1 cellular context compared by ENCODE assay signal in the genomic region with DNA sequence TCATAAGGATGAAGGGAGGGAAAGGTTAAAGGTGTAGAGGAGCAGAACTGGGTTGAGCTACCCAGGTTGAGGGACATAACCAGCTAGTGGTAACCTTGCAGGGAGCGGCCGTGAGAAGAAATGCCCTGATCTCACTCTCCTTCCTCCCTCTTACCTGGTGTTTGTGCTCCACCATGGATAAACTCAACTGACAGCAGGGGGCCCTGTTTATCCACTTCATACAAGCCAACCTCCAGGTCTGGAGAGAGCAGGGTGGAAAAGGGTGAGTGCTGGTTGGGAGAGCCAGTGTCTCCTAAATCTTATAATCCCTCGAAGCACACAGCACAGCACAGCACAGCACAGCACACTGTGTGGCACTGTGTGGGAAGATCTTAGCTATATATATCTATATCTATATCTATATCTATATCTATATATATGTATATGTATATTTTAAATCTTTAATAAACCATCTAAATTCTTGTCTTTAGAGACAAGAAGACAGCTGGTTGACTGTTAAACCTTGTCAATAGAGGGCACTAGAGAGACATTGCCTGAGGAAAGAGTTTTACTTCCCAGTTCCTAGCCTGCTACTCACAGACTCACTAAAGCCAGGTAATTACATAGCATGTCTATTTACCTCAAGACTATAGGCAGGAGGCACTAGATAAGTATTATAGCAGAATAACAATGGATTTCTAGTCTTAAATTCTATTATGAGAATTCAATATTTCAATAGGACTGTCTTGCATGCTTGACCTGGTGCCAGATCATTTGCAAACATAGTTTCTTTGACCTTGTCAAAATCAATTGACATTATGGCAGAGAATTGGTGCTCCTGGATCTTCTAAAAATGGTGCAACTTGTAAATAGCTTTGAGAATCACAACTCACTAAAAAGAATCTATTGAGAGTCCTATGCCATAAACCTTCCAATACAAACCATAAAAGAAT.
TF ChIP-seq lines count a peak whose summit lies in the region.

No MANE protein-coding gene starts in this region.

TF ChIP-seq in SK-N-SH treated with all-trans-retinoic acid at 6 μM for 48 hours, 23 proteins besides CTCF, POLR2A, EP300 and RAD21 (continued from another document):
- TF ChIP-seq, protein P1, sequence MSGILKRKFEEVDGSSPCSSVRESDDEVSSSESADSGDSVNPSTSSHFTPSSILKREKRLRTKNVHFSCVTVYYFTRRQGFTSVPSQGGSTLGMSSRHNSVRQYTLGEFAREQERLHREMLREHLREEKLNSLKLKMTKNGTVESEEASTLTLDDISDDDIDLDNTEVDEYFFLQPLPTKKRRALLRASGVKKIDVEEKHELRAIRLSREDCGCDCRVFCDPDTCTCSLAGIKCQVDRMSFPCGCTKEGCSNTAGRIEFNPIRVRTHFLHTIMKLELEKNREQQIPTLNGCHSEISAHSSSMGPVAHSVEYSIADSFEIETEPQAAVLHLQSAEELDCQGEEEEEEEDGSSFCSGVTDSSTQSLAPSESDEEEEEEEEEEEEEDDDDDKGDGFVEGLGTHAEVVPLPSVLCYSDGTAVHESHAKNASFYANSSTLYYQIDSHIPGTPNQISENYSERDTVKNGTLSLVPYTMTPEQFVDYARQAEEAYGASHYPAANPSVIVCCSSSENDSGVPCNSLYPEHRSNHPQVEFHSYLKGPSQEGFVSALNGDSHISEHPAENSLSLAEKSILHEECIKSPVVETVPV (CRISPR knock-in tag; IDR thresholded peaks at IDR 0.05) = no peak
- TF ChIP-seq PPARA (CRISPR knock-in tag; IDR thresholded peaks at IDR 0.05; ENCODE audit: borderline replicate concordance) = no peak
- TF ChIP-seq TCF4 (CRISPR knock-in tag; IDR thresholded peaks at IDR 0.05; ENCODE audit: borderline replicate concordance) = no peak
